Comparison of ENCODE assay signal across 9 cellular contexts in the genomic region with DNA sequence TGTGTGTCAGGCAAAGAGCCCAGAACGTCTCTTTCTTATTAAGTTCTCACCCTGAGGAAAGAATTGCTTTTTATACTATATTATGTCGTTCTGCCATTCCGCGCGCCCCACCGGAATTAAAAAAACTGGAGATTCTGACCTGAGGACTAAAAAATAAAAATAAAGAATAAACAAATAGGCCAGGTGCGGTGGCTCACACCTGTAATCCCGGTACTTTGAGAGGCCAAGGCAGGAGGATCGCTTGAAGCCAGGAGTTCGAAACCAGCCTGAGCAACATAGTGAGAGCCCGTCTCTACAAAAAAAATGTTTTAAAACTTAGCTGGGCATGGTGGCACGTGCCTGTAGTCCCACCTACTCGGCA. TPM values are rescaled to one million over a fixed set of nuclear protein-coding genes. Genes with fewer than 3 reads are reported as not detected.
DNase-seq lines count a peak whose midpoint lies in the region; ATAC-seq and TF ChIP-seq lines count a peak whose summit lies in the region.
"Had no signal": no experiment of that assay in that cellular context is flagged by ENCODE, and none has a peak within 500 bp of the region (broad histone marks: within the 10 kb centered on the region; RNA-seq: fewer than 3 reads in every experiment).

No MANE protein-coding gene starts in this region.

- H3K4me1 ChIP-seq in SJCRH30: no peaks in the 10 kb centered on the region

- H3K27me3 ChIP-seq in SJCRH30: no peaks in the 10 kb centered on the region

- H3K4me3 ChIP-seq in GM12865 (ENCODE audit: low read depth, low read length) (peak overlapping the region; percentile 77), SJCRH30 (peak overlapping the region; percentile 65), epithelial cell of proximal tubule (ENCODE audit: low read depth, low read length) (peak overlapping the region; percentile 80), retinal pigment epithelial cell (ENCODE audit: low read length) (peak overlapping the region; percentile 76)

- DNase-seq in GM12865 (ENCODE audit: low read depth) (no peak), SJCRH30 (no peak), epithelial cell of proximal tubule (ENCODE audit: low read depth) (no peak), retinal pigment epithelial cell (ENCODE audit: low read depth) (no peak), NCI-H82 treated with DMSO at 0.1 percent for 48 hours (lab: John Stamatoyannopoulos, UW; ENCODE audit: unreplicated experiment) (no peak), anterior cingulate cortex (lab: John Stamatoyannopoulos, UW) (no peak)
- DNase-seq: left colon had no signal

- H3K27ac ChIP-seq in SJCRH30: peak overlapping the region; percentile 100

- ATAC-seq in GM21515 (IDR thresholded peaks at IDR 0.05; ENCODE audit: unreplicated experiment) (no peak), HG02678 (IDR thresholded peaks at IDR 0.05; ENCODE audit: unreplicated experiment) (no peak)

- H3K36me3 ChIP-seq in SJCRH30: no peaks in the 10 kb centered on the region

- TF ChIP-seq CTCF in GM12865 (IDR thresholded peaks at IDR 0.05; ENCODE audit: insufficient read depth, low read depth, low read length, missing control alignments): no peak
- no peak for TF ChIP-seq CTCF in epithelial cell of proximal tubule (conservative IDR thresholded peaks at IDR 0.05; ENCODE audit: low read depth, low read length)
- TF ChIP-seq CTCF in retinal pigment epithelial cell (conservative IDR thresholded peaks at IDR 0.05; ENCODE audit: low read depth, low read length): no peak

- H3K9me3 ChIP-seq in SJCRH30 (replicated peaks): no peaks in the 10 kb centered on the region

RNA-seq across cellular contexts. Expression of gene DYNC2I2, which starts 0.7 kb away (rescaled TPM):
- total RNA-seq in SJCRH30 (2014; rRNA removed; shearing (Covaris generic)): 58.3 and 61.5 TPM in 2 replicates
- total RNA-seq in epithelial cell of proximal tubule: 121 TPM in 2 replicates

RNA-seq across cellular contexts. Expression of gene SET, which starts 31.7 kb away (rescaled TPM):
- 1,089 and 1,149 TPM in 2 replicates for total RNA-seq in SJCRH30 (2014; rRNA removed; shearing (Covaris generic))
- 331 and 406 TPM in 2 replicates for total RNA-seq in epithelial cell of proximal tubule

RNA-seq across cellular contexts. Expression of gene PKN3, which starts 45.0 kb away (rescaled TPM):
- total RNA-seq in SJCRH30 (2014; rRNA removed; shearing (Covaris generic)): 15.8 and 20.2 TPM in 2 replicates
- 16.5 and 28.4 TPM in 2 replicates for total RNA-seq in epithelial cell of proximal tubule
